Comparison of ENCODE assay signal across 29 cellular contexts in the genomic region with DNA sequence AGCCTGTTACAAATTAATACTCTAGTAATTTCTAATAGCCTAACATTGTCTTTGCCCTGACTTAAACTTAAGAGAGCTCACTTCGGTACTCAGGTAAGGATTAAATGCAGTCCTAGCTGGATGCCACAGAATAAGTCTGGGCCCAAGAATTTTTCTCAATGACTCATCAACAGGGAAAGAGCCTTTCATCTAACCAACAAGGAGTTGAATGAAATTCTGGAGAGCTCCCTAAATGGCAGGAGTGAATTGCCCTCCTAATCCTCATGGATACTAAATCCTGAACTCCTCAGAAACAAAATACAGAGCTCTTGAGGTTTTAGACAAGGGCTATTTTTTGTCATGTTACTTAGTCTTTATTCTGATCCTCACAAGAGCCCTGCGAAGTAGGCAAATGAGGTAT.
DNase-seq lines count a peak whose midpoint lies in the region; ATAC-seq, FAIRE-seq and TF ChIP-seq lines count a peak whose summit lies in the region.
"Had no signal": no experiment of that assay in that cellular context is flagged by ENCODE, and none has a peak within 500 bp of the region (broad histone marks: within the 10 kb centered on the region; RNA-seq: fewer than 3 reads in every experiment).

No MANE protein-coding gene starts in this region.

- no peak overlapping the region for H3K56ac ChIP-seq in mesendoderm (ENCODE audit: low read length)

- no peak overlapping the region for H3K27ac ChIP-seq in mesendoderm (ENCODE audit: low read depth, low read length)
- H3K27ac ChIP-seq: adrenal gland; BLaER1 treated with 17β-estradiol and CSF1 and Interleukin-3, amounts not matched to agents 10 nM and 100 nM; cardiac muscle cell; SK-N-MC had no signal

- no peak for TF ChIP-seq CTCF in bronchial epithelial cell (IDR thresholded peaks at IDR 0.05; ENCODE audit: insufficient read depth, low read length, severe bottlenecking)
- TF ChIP-seq CTCF in mucosa of descending colon (IDR thresholded peaks at IDR 0.05): no peak

- no peak overlapping the region for H4K8ac ChIP-seq in mesendoderm (ENCODE audit: low read depth, low read length)

- no peak for FAIRE-seq in bronchial epithelial cell (lab: Jason Lieb, UNC)
- FAIRE-seq: endometrium, GM12892, GM19239 had no signal

- H3K18ac ChIP-seq in mesendoderm (ENCODE audit: low read length): no peak overlapping the region

- no peak overlapping the region for H3K23ac ChIP-seq in mesendoderm (ENCODE audit: low read length)

- intact Hi-C loops in mucosa of descending colon (cut with DNase I, micrococcal nuclease): no loop called here

- H3K4me2 ChIP-seq in mesendoderm (ENCODE audit: low read length): no peak overlapping the region
- H3K4me2 ChIP-seq: BLaER1 treated with 17β-estradiol and CSF1 and Interleukin-3, amounts not matched to agents 10 nM and 100 nM had no signal

- H3K9ac ChIP-seq in mesendoderm (ENCODE audit: low read length): no peak overlapping the region
- H3K9ac ChIP-seq: BLaER1 treated with 17β-estradiol and CSF1 and Interleukin-3, amounts not matched to agents 10 nM and 100 nM had no signal

- H3K36me3 ChIP-seq in bronchial epithelial cell (ENCODE audit: control insufficient read depth, insufficient read depth, low read length) (no peaks in the 10 kb centered on the region), mesendoderm (ENCODE audit: control insufficient read depth, insufficient read depth, low read length) (no peaks in the 10 kb centered on the region), mucosa of descending colon (ENCODE audit: low read depth) (no peaks in the 10 kb centered on the region)
- H3K36me3 ChIP-seq: adrenal gland; BLaER1 treated with 17β-estradiol and CSF1 and Interleukin-3, amounts not matched to agents 10 nM and 100 nM; cardiac muscle cell had no signal

- WGBS in mesendoderm (ENCODE audit: extremely low coverage, insufficient coverage, low lambda C conversion rate): no CpG with 5 or more reads among the region's 2 CpGs

- H3K79me1 ChIP-seq in mesendoderm (ENCODE audit: low read length): no peaks in the 10 kb centered on the region

- no peak overlapping the region for H3K4me3 ChIP-seq in bronchial epithelial cell (ENCODE audit: low read depth, low read length)
- H3K4me3 ChIP-seq in mesendoderm (ENCODE audit: low read length): no peak overlapping the region
- no peak overlapping the region for H3K4me3 ChIP-seq in mucosa of descending colon
- H3K4me3 ChIP-seq: adrenal gland; BLaER1 treated with 17β-estradiol and CSF1 and Interleukin-3, amounts not matched to agents 10 nM and 100 nM; cardiac muscle cell; SK-N-MC had no signal

- ATAC-seq in GM18858 (IDR thresholded peaks at IDR 0.05; ENCODE audit: unreplicated experiment) (no peak), HG03442 (IDR thresholded peaks at IDR 0.05; ENCODE audit: unreplicated experiment) (no peak), mucosa of descending colon (no peak)
- ATAC-seq: left colon had no signal

- no peak overlapping the region for H2BK15ac ChIP-seq in mesendoderm (replicated peaks; ENCODE audit: low read depth)

- no peak overlapping the region for H2BK5ac ChIP-seq in mesendoderm (ENCODE audit: low read length)

- H3K79me2 ChIP-seq in mesendoderm (ENCODE audit: control insufficient read depth, insufficient read depth, low read length): no peaks in the 10 kb centered on the region

- H2BK120ac ChIP-seq in mesendoderm (ENCODE audit: low read depth, low read length): no peak overlapping the region

- H3K27me3 ChIP-seq in bronchial epithelial cell (ENCODE audit: control insufficient read depth, insufficient read depth, low read length) (no peaks in the 10 kb centered on the region), mesendoderm (ENCODE audit: insufficient read depth, low read length, poor library complexity) (no peaks in the 10 kb centered on the region)
- H3K27me3 ChIP-seq: adrenal gland; BLaER1 treated with 17β-estradiol and CSF1 and Interleukin-3, amounts not matched to agents 10 nM and 100 nM; cardiac muscle cell had no signal

- no peak overlapping the region for H3K4ac ChIP-seq in mesendoderm (ENCODE audit: low read depth, low read length)

- no peak overlapping the region for H2AK5ac ChIP-seq in mesendoderm (ENCODE audit: low read length)

- no peaks in the 10 kb centered on the region for H3K9me3 ChIP-seq in mucosa of descending colon
- H3K9me3 ChIP-seq: adrenal gland; BLaER1 treated with 17β-estradiol and CSF1 and Interleukin-3, amounts not matched to agents 10 nM and 100 nM; Caco-2 had no signal

- no peak overlapping the region for H4K5ac ChIP-seq in mesendoderm (ENCODE audit: low read length)

- H3K4me1 ChIP-seq in mesendoderm (ENCODE audit: control insufficient read depth, low read depth, low read length) (peaks cover 2% of the 10 kb centered on the region), mucosa of descending colon (ENCODE audit: low read depth) (no peaks in the 10 kb centered on the region)
- H3K4me1 ChIP-seq: adrenal gland, Caco-2 had no signal

- peak; percentile 41 for DNase-seq in ELF-1 (ENCODE audit: low read depth, low spot score)
- peak; percentile 19 for DNase-seq in M059J (ENCODE audit: low read depth)
- DNase-seq in bronchial epithelial cell (ENCODE audit: low read depth): peak; percentile 15
- peak; percentile 90 for DNase-seq in mesendoderm
- DNase-seq in mucosa of descending colon: no peak
- DNase-seq in activated effector memory CD4-positive, alpha-beta T cell treated with Interleukin-2 at 50 U/mL for 16 hours: no peak
- DNase-seq: ACHN; activated CD4-positive, alpha-beta T cell treated with anti-CD3 and anti-CD28 coated beads for 4 hours; activated naive CD4-positive, alpha-beta T cell; activated T-cell treated with anti-CD3 and anti-CD28 coated beads, Interleukin-2, amount 50 U/mL, for 24 hours; adrenal gland; Caco-2; cortex of kidney; DND-41; Karpas-422; left colon; NCI-H1694; NCI-H526; retina; RPMI8226; T-helper 2 cell had no signal

Comparison
In these comparisons a context has a peak if more than half of its experiments do, and no peak if none do; other contexts are left out.
1. DNase-seq: peak in ELF-1 (single experiment), M059J (single experiment), bronchial epithelial cell (single experiment) and mesendoderm (single experiment); none in mucosa of descending colon (0 of 3) and activated effector memory CD4-positive, alpha-beta T cell treated with Interleukin-2 at 50 U/mL for 16 hours (single experiment).